1 cellular context compared by ENCODE assay signal in genomic region chr17:81727324-81728031, GRCh38.
TF ChIP-seq lines count a peak whose summit lies in the region.

No MANE protein-coding gene starts in this region.

TF ChIP-seq in HepG2, 621 proteins besides CTCF, POLR2A, EP300 and RAD21 (continued from another document and continues in another):
- TF ChIP-seq ZNF512 (CRISPR knock-in tag; IDR thresholded peaks at IDR 0.05) (peak; percentile 69; the same call in 1 of the 2 replicates), NFYC (CRISPR knock-in tag; IDR thresholded peaks at IDR 0.05) (peak; percentile 94), ZNF281 (CRISPR knock-in tag; IDR thresholded peaks at IDR 0.05; ENCODE audit: borderline replicate concordance) (peak; percentile 83), ETS1 (CRISPR knock-in tag; IDR thresholded peaks at IDR 0.05) (peak; percentile 94), ZBTB42 (CRISPR knock-in tag; IDR thresholded peaks at IDR 0.05) (peak; percentile 83; the same call in 1 of the 2 replicates), ZFY (CRISPR knock-in tag; IDR thresholded peaks at IDR 0.05) (peak; percentile 96), ZNF749 (CRISPR knock-in tag; IDR thresholded peaks at IDR 0.05; ENCODE audit: borderline replicate concordance) (peak; percentile 95), MYPOP (CRISPR knock-in tag; IDR thresholded peaks at IDR 0.05) (peak; percentile 97), ZBTB39 (CRISPR knock-in tag; IDR thresholded peaks at IDR 0.05) (no peak), TRIM22 (IDR thresholded peaks at IDR 0.05) (no peak), ZNF549 (CRISPR knock-in tag; IDR thresholded peaks at IDR 0.05) (no peak), ZBTB25 (CRISPR knock-in tag; IDR thresholded peaks at IDR 0.05) (peak; percentile 98), ZNF580 (CRISPR knock-in tag; IDR thresholded peaks at IDR 0.05; ENCODE audit: borderline replicate concordance, low read depth) (peak; percentile 99), POGZ (CRISPR knock-in tag; IDR thresholded peaks at IDR 0.05) (peak; percentile 77), ZNF142 (CRISPR knock-in tag; IDR thresholded peaks at IDR 0.05) (peak; percentile 94; the same call in 1 of the 2 replicates), ZBTB40 (IDR thresholded peaks at IDR 0.05) (no peak), ZBTB40 (CRISPR knock-in tag; IDR thresholded peaks at IDR 0.05) (peak; percentile 96)
